Comparison of ENCODE assay signal across 8 cellular contexts in the genomic region with DNA sequence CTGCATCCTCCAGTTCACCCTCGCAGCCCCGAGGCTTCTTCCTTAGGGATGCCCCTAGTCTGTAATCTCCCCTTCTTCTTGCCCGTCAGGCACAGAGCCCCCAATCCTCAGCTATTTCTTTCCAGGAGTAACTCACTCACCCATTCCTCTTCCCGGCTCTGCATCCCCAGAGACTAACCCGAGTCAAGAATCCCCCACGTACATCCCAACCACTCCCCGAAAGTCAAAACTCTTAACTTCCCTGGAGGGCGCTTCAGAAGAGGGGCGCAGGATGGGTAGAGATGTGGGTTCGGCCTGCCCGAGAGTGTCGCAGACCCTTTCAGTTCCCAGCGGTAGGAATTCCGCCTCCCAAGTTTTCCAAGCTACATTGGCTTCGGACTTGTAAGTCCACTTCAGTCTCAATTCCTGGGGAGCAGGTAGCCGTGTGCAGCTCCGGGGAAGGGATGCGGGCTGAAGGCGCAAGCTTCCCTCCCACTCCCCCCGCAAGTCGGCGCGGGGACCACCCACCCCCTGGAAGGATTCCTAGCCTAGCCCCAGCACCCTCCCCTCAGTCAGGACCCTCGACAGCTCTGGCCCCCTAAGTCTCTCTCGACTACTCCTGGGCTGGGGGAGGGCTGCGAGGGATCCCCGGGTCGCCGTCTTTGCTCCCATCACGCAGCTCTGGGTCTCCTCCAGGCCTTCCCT. TPM values are rescaled to one million over a fixed set of nuclear protein-coding genes. Genes with fewer than 3 reads are reported as not detected.
DNase-seq lines count a peak whose midpoint lies in the region; ATAC-seq, FAIRE-seq and TF ChIP-seq lines count a peak whose summit lies in the region.

No MANE protein-coding gene starts in this region.

- FAIRE-seq in GM12878 (lab: Jason Lieb, UNC) = no peak

- no peak overlapping the region for H3K9ac ChIP-seq in GM12878 (ENCODE audit: control insufficient read depth, insufficient read depth, low read length)

- POLR2A ChIA-PET in GM12878 (lab: Charles Lee) = interaction anchor here (0.5 to 0.6 kb wide), 2 partner anchors 282 to 996 kb away, joined by 3 read pairs; no protein-coding TSS in a partner anchor

- H3K9me3 ChIP-seq in GM12878 (replicated peaks; ENCODE audit: control insufficient read depth, insufficient read depth, low read length) = no peaks in the 10 kb centered on the region
- no peaks in the 10 kb centered on the region for H3K9me3 ChIP-seq in testis

- H2AFZ ChIP-seq in GM12878 (ENCODE audit: control insufficient read depth, low read depth, low read length) = no peak overlapping the region; the same call in 1 of the 2 replicates

- CTCF ChIA-PET in GM12878 (lab: Yijun Ruan, JAX) = interaction anchor here (0.6 to 5.3 kb wide), 42 partner anchors 10 to 1644 kb away, joined by 3 to 114 read pairs (median 4); a partner anchor contains a TSS

- no peak for TF ChIP-seq EP300 in GM12878 (IDR thresholded peaks at IDR 0.05; ENCODE audit: borderline replicate concordance in 1 of 2, control insufficient read depth in 1 of 2, low read depth in 2 of 2, low read length in 2 of 2)

- H3K27me3 ChIP-seq in GM12878 (replicated peaks in 1 of 2; ENCODE audit: control insufficient read depth in 2 of 2, insufficient read depth in 2 of 2, low read length in 1 of 2) (peaks cover 6 to 22% of the 10 kb centered on the region in 2 experiments), testis (no peaks in the 10 kb centered on the region)

- intact Hi-C loops in GM12878 (cut with micrococcal nuclease; ENCODE audit: unreplicated experiment) (loop anchor here (1.0 to 10.0 kb wide), 6 partner anchors 830 to 1635 kb away; no protein-coding TSS in a partner anchor), testis (cut with DNase I; ENCODE audit: low total_unique reads) (no loop called here)

- no peaks in the 10 kb centered on the region for H3K79me2 ChIP-seq in GM12878 (ENCODE audit: control insufficient read depth, insufficient read depth, low read length)

- SMC1A ChIA-PET in GM12878 (lab: Charles Lee; ENCODE audit: uncharacterized antibody, unreplicated experiment) = interaction anchor here (0.8 to 4.2 kb wide), 16 partner anchors 11 to 1635 kb away, joined by 3 to 48 read pairs (median 6); no protein-coding TSS in a partner anchor

- DNase-seq in ACHN (peak; percentile 54), HK-2 (ENCODE audit: unreplicated experiment) (peak; percentile 32), GM12878 (ENCODE audit: low read depth, low spot score) (no peak), left kidney (ENCODE audit: low read depth, low spot score) (peak; percentile 71), testis (no peak)
- no peak for DNase-seq in activated CD8-positive, alpha-beta memory T cell treated with anti-CD3 and anti-CD28 coated beads, Interleukin-2, amount 50 U/mL, for 4 hours

- no TSS peak for BruUV-seq in GM12878 (replicated peaks; lab: Mats Ljungman, UMichigan)

- no peak for TF ChIP-seq POLR2A in GM12878 (IDR thresholded peaks at IDR 0.05; ENCODE audit: low read depth, low read length)
- no peak for TF ChIP-seq POLR2A in testis (IDR thresholded peaks at IDR 0.05)

- no peaks in the 10 kb centered on the region for H4K20me1 ChIP-seq in GM12878 (ENCODE audit: control insufficient read depth, insufficient read depth)

- H3K27ac ChIP-seq in GM12878 (ENCODE audit: control insufficient read depth, insufficient read depth) (no peak overlapping the region), urinary bladder (ENCODE audit: low read depth) (no peak overlapping the region), testis (no peak overlapping the region)

- no peak for TF ChIP-seq RAD21 in GM12878 (IDR thresholded peaks at IDR 0.05; ENCODE audit: insufficient read depth, low read depth, low read length)

- H3K4me1 ChIP-seq in GM12878 (ENCODE audit: control insufficient read depth, insufficient read depth, low read length) = no peaks in the 10 kb centered on the region; the same call in 1 of the 2 replicates
- H3K4me1 ChIP-seq in urinary bladder (ENCODE audit: insufficient read depth) = no peaks in the 10 kb centered on the region
- peaks cover 22% of the 10 kb centered on the region for H3K4me1 ChIP-seq in testis

- H3K4me3 ChIP-seq in GM12878 (no peak overlapping the region), urinary bladder (ENCODE audit: low read depth, low read length) (peak overlapping the region; percentile 60), testis (peak overlapping the region in 1 of 2 donors; percentile 47)

- ATAC-seq in GM12878 (peak; percentile 5; the same call in 1 of the 3 replicates), GM21423 (IDR thresholded peaks at IDR 0.05; ENCODE audit: unreplicated experiment) (no peak)

- in situ Hi-C loops in ACHN (cut with HindIII; ENCODE audit: low pct_ligation_motif_present, low pct_unique_long_range_greater_than_20kb, low sequenced_read_pairs) (no loop called here), GM12878 (cut with MboI) (no loop called here)

- peak overlapping the region; percentile 45; the same call in 1 of the 2 replicates for H3K4me2 ChIP-seq in GM12878 (ENCODE audit: control insufficient read depth, insufficient read depth)

- no peaks in the 10 kb centered on the region for H3K36me3 ChIP-seq in GM12878 (ENCODE audit: control insufficient read depth in 2 of 2, insufficient read depth in 2 of 2, low read length in 1 of 2)
- no peaks in the 10 kb centered on the region for H3K36me3 ChIP-seq in urinary bladder (ENCODE audit: insufficient read depth)
- no peaks in the 10 kb centered on the region for H3K36me3 ChIP-seq in testis (ENCODE audit: low read depth, missing control alignments)

- 2% methylated on average over 24 of the region's 30 CpGs for WGBS in GM12878 (ENCODE audit: insufficient coverage, insufficient replicate concordance, low lambda C conversion rate, missing lambda C conversion rate)
- under 1% methylated on average over 30 of the region's 30 CpGs for WGBS in urinary bladder
- WGBS in testis, 2 donors = 0% methylated on average over 14 to 30 of the region's 30 CpGs

- TF ChIP-seq CTCF in GM12878 (IDR thresholded peaks at IDR 0.05 in 2 of 3, conservative IDR thresholded peaks at IDR 0.05 in 1 of 3; ENCODE audit: control insufficient read depth in 2 of 3, extremely low read depth in 1 of 3, insufficient read depth in 1 of 3, low read depth in 3 of 3, low read length in 3 of 3) = no peak; a peak in 1 of 6 replicates
- no peak for TF ChIP-seq CTCF in testis (IDR thresholded peaks at IDR 0.05)

- RAD21 ChIA-PET in GM12878 (lab: Charles Lee; ENCODE audit: unreplicated experiment) = interaction anchor here (0.6 to 3.9 kb wide), 21 partner anchors 10 to 1635 kb away, joined by 3 to 72 read pairs (median 4); no protein-coding TSS in a partner anchor

TF ChIP-seq in GM12878, 131 proteins besides CTCF, POLR2A, EP300 and RAD21:
- TF ChIP-seq BCL11A (IDR thresholded peaks at IDR 0.05; ENCODE audit: low read depth, low read length) = no peak
- TF ChIP-seq FOXM1 (IDR thresholded peaks at IDR 0.05; ENCODE audit: low read depth, low read length) = no peak
- TF ChIP-seq SUZ12 (IDR thresholded peaks at IDR 0.05; ENCODE audit: unreplicated experiment) = peak; percentile 45
- TF ChIP-seq EED (IDR thresholded peaks at IDR 0.05; ENCODE audit: low read depth) = no peak
- TF ChIP-seq GATAD2B (conservative IDR thresholded peaks at IDR 0.05; ENCODE audit: low read depth) = no peak
- no peak for TF ChIP-seq CBFB (IDR thresholded peaks at IDR 0.05; ENCODE audit: low read depth)
- no peak for TF ChIP-seq FOXK2 (IDR thresholded peaks at IDR 0.05)

RNA-seq across cellular contexts. Expression of a gene that starts 0.9 kb away (rescaled TPM):
- 0.15 and 0.23 TPM in 2 replicates for total RNA-seq in GM12878 (2013; cell fraction: nucleolus; rRNA removed)
- total RNA-seq in GM12878 (2014; rRNA removed) (0.06 TPM in 1 of 2 replicates, not detected in the other), GM12878 (2014; rRNA removed; fragmentation: Illumina TruSeq; extraction: Trizol) (0.04 TPM in 1 of 2 replicates, not detected in the other), GM12878 (2021) (0.05 and 0.08 TPM in 2 replicates), urinary bladder (3.3 TPM), testis (under 1 TPM; 0.62 to 0.87 TPM)
- not detected for polyA plus RNA-seq in GM12878 (2011; ENCODE audit: low read depth)
- polyA plus RNA-seq in GM12878 (2011; rRNA removed) (0.14 and 0.15 TPM in 2 replicates), GM12878 (2014; fragmentation: Illumina TruSeq; extraction: Trizol) (0.05 TPM in 1 of 2 replicates, not detected in the other), GM12878 (2014; fragmentation: Nextera tagmentation; extraction: Ambion mirVana) (under 1 TPM; 0.02 to 0.03 TPM), GM12878 (2014; rRNA removed) (0.05 TPM in 1 of 2 replicates, not detected in the other), GM12878 (2016; fragmentation: Nextera tagmentation; extraction: Ambion mirVana) (under 1 TPM; 0.07 to 0.24 TPM), urinary bladder (2.4 TPM), testis (ENCODE audit: insufficient read depth, low read depth, low replicate concordance) (1.1 TPM)
- polyA plus RNA-seq in GM12878 (2011; cell fraction: cytosol; rRNA removed) = 0.04 and 0.07 TPM in 2 replicates
- polyA plus RNA-seq in GM12878 (2011; cell fraction: nucleus; rRNA removed) = 0.06 and 0.13 TPM in 2 replicates
- 0.07 TPM in 1 of 2 replicates, not detected in the other for polyA plus RNA-seq in GM12878 (2012)
- 0.10 TPM in 1 of 2 replicates, not detected in the other for polyA minus RNA-seq in GM12878 (2011; rRNA and poly(A)+ RNA removed)
- polyA minus RNA-seq in GM12878 (2011; cell fraction: cytosol; rRNA and poly(A)+ RNA removed) = not detected in 2 replicates
- 0.10 and 0.12 TPM in 2 replicates for polyA minus RNA-seq in GM12878 (2011; cell fraction: nucleus; rRNA and poly(A)+ RNA removed)

Comparison
In these comparisons a context has a peak if more than half of its experiments do, and no peak if none do; other contexts are left out.
1. DNase-seq: peak in ACHN (single experiment), HK-2 (single experiment) and left kidney (single experiment); none in GM12878 (single experiment), testis (single experiment) and activated CD8-positive, alpha-beta memory T cell treated with anti-CD3 and anti-CD28 coated beads, Interleukin-2, amount 50 U/mL, for 4 hours (single experiment).